In the genomic region with DNA sequence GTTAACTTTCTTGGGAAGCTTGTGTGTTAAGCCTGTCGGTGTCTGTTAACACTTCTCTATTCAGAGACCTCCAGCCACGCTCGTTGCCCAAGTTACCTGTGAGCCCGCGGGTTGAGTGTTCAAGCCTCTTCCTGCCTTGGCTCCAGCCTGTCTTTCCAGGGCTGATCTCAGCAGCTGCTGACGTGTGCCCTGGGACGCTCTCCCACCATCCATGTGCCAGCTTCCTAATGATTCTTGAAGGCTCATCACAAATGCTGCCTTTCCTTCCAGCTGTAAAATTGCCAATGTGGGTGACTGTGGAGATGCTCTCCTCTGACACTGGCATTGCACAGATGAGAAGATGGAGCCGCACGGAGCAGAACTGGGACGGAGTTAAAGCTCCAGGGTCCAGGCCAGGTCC, we compare ENCODE assay signal across 1 cellular context.
TF ChIP-seq lines count a peak whose summit lies in the region.

No MANE protein-coding gene starts in this region.

TF ChIP-seq in HepG2, 621 proteins besides CTCF, POLR2A, EP300 and RAD21:
- TF ChIP-seq ZNF383 (CRISPR knock-in tag; IDR thresholded peaks at IDR 0.05; ENCODE audit: borderline replicate concordance) (no peak), ZNF572 (CRISPR knock-in tag; IDR thresholded peaks at IDR 0.05) (0 out of 2 replicates have a peak, but pooled peaks have one; percentile 24)
